In genomic region chr2:150607471-150607870, GRCh38 we compare ENCODE assay signal across 28 cellular contexts.
DNase-seq lines count a peak whose midpoint lies in the region; ATAC-seq, FAIRE-seq and TF ChIP-seq lines count a peak whose summit lies in the region.
"Had no signal": no experiment of that assay in that cellular context is flagged by ENCODE, and none has a peak within 500 bp of the region (broad histone marks: within the 10 kb centered on the region; RNA-seq: fewer than 3 reads in every experiment).

No MANE protein-coding gene starts in this region.

- H3K4me1 ChIP-seq in ACC112 (ENCODE audit: control insufficient read depth, insufficient read depth, low read length, unreplicated experiment) (peaks cover 46% of the 10 kb centered on the region), lung (ENCODE audit: control insufficient read depth in 2 of 2, insufficient read depth in 2 of 2, low read length in 2 of 2) (no peaks in the 10 kb centered on the region), left ventricle myocardium inferior (no peaks in the 10 kb centered on the region)
- H3K4me1 ChIP-seq: colonic mucosa, testis, uterus had no signal

- H3K4me3 ChIP-seq in ACC112 (ENCODE audit: low read depth, low read length) (no peak overlapping the region), epithelial cell of esophagus (ENCODE audit: low read length) (no peak overlapping the region), lung (no peak overlapping the region), left ventricle myocardium inferior (no peak overlapping the region)
- H3K4me3 ChIP-seq: colonic mucosa, ovary, testis, uterus had no signal

- H3K36me3 ChIP-seq in ACC112 (ENCODE audit: insufficient read depth, low read length), result no peaks in the 10 kb centered on the region
- no peaks in the 10 kb centered on the region for H3K36me3 ChIP-seq in lung (ENCODE audit: control insufficient read depth in 2 of 2, insufficient read depth in 2 of 2, low read length in 2 of 2)
- no peaks in the 10 kb centered on the region for H3K36me3 ChIP-seq in left ventricle myocardium inferior
- H3K36me3 ChIP-seq: brain microvascular endothelial cell, colonic mucosa, ovary, uterus had no signal

- peak; percentile 58 for FAIRE-seq in HTR-8/SVneo (lab: Jason Lieb, UNC)

- H3K9me3 ChIP-seq in lung (ENCODE audit: control insufficient read depth in 2 of 2, insufficient read depth in 1 of 2, low read length in 1 of 2) (no peaks in the 10 kb centered on the region), left ventricle myocardium inferior (replicated peaks) (no peaks in the 10 kb centered on the region)
- H3K9me3 ChIP-seq: colonic mucosa, ovary, testis, uterus had no signal

- H3K27me3 ChIP-seq in ACC112 (ENCODE audit: insufficient read depth, low read length) (no peaks in the 10 kb centered on the region), lung (ENCODE audit: control insufficient read depth, insufficient read depth) (no peaks in the 10 kb centered on the region), left ventricle myocardium inferior (ENCODE audit: low read depth) (no peaks in the 10 kb centered on the region)
- H3K27me3 ChIP-seq: brain microvascular endothelial cell, colonic mucosa, ovary, testis, uterus had no signal

- H3K79me2 ChIP-seq in ACC112 (ENCODE audit: control insufficient read depth, insufficient read depth, low read length, unreplicated experiment), result no peaks in the 10 kb centered on the region

- DNase-seq in HTR-8/SVneo (ENCODE audit: insufficient read length, low spot score) (no peak), epithelial cell of esophagus (ENCODE audit: low read depth) (peak; percentile 30), lung (ENCODE audit: low spot score) (no peak), anterior cingulate cortex (lab: John Stamatoyannopoulos, UW) (no peak), erythroblast (lab: John Stamatoyannopoulos, UW) (no peak), left ventricle myocardium inferior (no peak)
- DNase-seq: activated gamma-delta T cell; brain microvascular endothelial cell; C1 segment of cervical spinal cord; Caco-2; colonic mucosa; effector memory CD4-positive, alpha-beta T cell; head of caudate nucleus; left cardiac atrium; mesendoderm; naive B cell; NCI-H1105; NCI-H510A treated with DMSO at 0.1 percent for 48 hours; ovary; SHP77 treated with DMSO at 0.1 percent for 48 hours; stimulated activated CD4-positive, alpha-beta T cell treated with anti-CD3 and anti-CD28 coated beads, Interleukin-4, amount 100 ng/mL, for 24 hours; stimulated activated naive CD4-positive, alpha-beta T cell treated with Interleukin-2 at 50 U/mL for 16 hours; testis; uterus had no signal

- TF ChIP-seq POLR2A in erythroblast (IDR thresholded peaks at IDR 0.05; ENCODE audit: low read length), result no peak

- intact Hi-C loops in left ventricle myocardium inferior (cut with micrococcal nuclease), result no loop called here

- ATAC-seq in lung (ENCODE audit: insufficient read depth, low FRiP score) (peak; percentile 41), HG03095 (IDR thresholded peaks at IDR 0.05; ENCODE audit: unreplicated experiment) (no peak)
- ATAC-seq: activated CD4-positive, CD25-positive, alpha-beta regulatory T cell treated with anti-CD3 and anti-CD28 coated beads, Interleukin-2, amount 50 U/mL, for 24 hours; left cardiac atrium; Panc1 had no signal

- TF ChIP-seq CTCF in epithelial cell of esophagus (IDR thresholded peaks at IDR 0.05; ENCODE audit: insufficient read depth, low read depth, low read length, missing control alignments) (no peak), lung (IDR thresholded peaks at IDR 0.05; ENCODE audit: control extremely low read depth, extremely low read depth) (no peak), left ventricle myocardium inferior (IDR thresholded peaks at IDR 0.05; ENCODE audit: borderline replicate concordance) (no peak)

- H3K27ac ChIP-seq in ACC112 (ENCODE audit: low read depth, low read length), result peak overlapping the region; percentile 28
- no peak overlapping the region for H3K27ac ChIP-seq in lung (ENCODE audit: low read depth in 1 of 2, low read length in 1 of 2)
- no peak overlapping the region for H3K27ac ChIP-seq in left ventricle myocardium inferior (replicated peaks)
- H3K27ac ChIP-seq: brain microvascular endothelial cell, colonic mucosa, ovary, testis, uterus had no signal

- H2AFZ ChIP-seq in ACC112 (ENCODE audit: low read length, unreplicated experiment), result peak overlapping the region; percentile 6
